29 cellular contexts compared by ENCODE assay signal in the genomic region with DNA sequence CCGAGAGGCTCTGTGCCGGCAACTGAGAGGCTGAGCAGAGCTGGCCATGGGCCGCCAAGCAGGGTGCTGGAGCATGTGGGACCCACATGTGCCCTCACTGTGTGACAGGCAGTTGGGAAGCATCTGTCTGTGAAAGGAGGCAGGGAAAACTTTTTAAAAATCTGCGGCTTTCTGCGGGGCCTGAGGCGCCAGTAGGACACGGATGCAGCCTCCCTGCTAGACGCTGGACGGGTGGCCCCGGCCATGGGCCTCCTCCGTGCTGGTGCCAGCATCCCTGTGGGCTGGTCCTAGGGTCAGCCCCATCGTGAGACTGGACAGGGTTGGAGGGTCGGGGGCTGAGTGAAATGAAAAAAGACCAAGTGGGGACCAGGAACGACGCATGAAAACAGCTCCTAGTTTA.
"Had no signal": no experiment of that assay in that cellular context is flagged by ENCODE, and none has a peak within 500 bp of the region (broad histone marks: within the 10 kb centered on the region; RNA-seq: fewer than 3 reads in every experiment).

No MANE protein-coding gene starts in this region.

- H3K36me3 Mint-ChIP-seq: natural killer cell had no signal

- H3K4me1 Mint-ChIP-seq: neural crest cell had no signal

- H2AFZ ChIP-seq: parathyroid adenoma had no signal

- H3K36me3 ChIP-seq: ovary, uterus had no signal

- H3K79me2 ChIP-seq: parathyroid adenoma had no signal

- H3K27ac ChIP-seq: neutrophil, ovary, parathyroid adenoma, psoas muscle, right lobe of liver, sigmoid colon, stomach, thoracic aorta, thyroid gland, tibial nerve, upper lobe of right lung, uterus had no signal

- H3K4me3 Mint-ChIP-seq: naive thymus-derived CD4-positive, alpha-beta T cell; natural killer cell; nephron; neural crest cell; stimulated activated effector memory CD8-positive, alpha-beta T cell treated with anti-CD3 and anti-CD28 coated beads, Interleukin-12 subunit alpha, Interleukin-12 subunit beta, amount 100 ng/mL, for 72 hours; stimulated activated naive B cell treated with anti-CD40 and anti-IgM and Interleukin-4, amounts not matched to agents 10 μg/mL and 1 μg/mL and 100 μg/mL, for 72 hours; stimulated activated naive CD8-positive, alpha-beta T cell treated with anti-CD3 and anti-CD28 coated beads, Interleukin-15, Interleukin-2, amounts not matched to agents 100 ng/mL and 50 ng/mL, for 24 hours; type B pancreatic cell had no signal

- H3K9me3 Mint-ChIP-seq: naive thymus-derived CD4-positive, alpha-beta T cell; natural killer cell; nephron; neural crest cell; stimulated activated effector memory CD8-positive, alpha-beta T cell treated with anti-CD3 and anti-CD28 coated beads, Interleukin-12 subunit alpha, Interleukin-12 subunit beta, amount 100 ng/mL, for 72 hours; stimulated activated naive B cell treated with anti-CD40 and anti-IgM and Interleukin-4, amounts not matched to agents 10 μg/mL and 1 μg/mL and 100 μg/mL, for 72 hours; stimulated activated naive CD8-positive, alpha-beta T cell treated with anti-CD3 and anti-CD28 coated beads, Interleukin-15, Interleukin-2, amounts not matched to agents 100 ng/mL and 50 ng/mL, for 24 hours; type B pancreatic cell had no signal

- H3K27ac Mint-ChIP-seq: naive thymus-derived CD4-positive, alpha-beta T cell; natural killer cell; nephron; progenitor cell of endocrine pancreas; stimulated activated effector memory CD8-positive, alpha-beta T cell treated with anti-CD3 and anti-CD28 coated beads, Interleukin-12 subunit alpha, Interleukin-12 subunit beta, amount 100 ng/mL, for 72 hours; stimulated activated naive B cell treated with anti-CD40 and anti-IgM and Interleukin-4, amounts not matched to agents 10 μg/mL and 1 μg/mL and 100 μg/mL, for 72 hours; stimulated activated naive CD8-positive, alpha-beta T cell treated with anti-CD3 and anti-CD28 coated beads, Interleukin-15, Interleukin-2, amounts not matched to agents 100 ng/mL and 50 ng/mL, for 24 hours; type B pancreatic cell had no signal

- H3K4me3 ChIP-seq: ovary, psoas muscle, right lobe of liver, sigmoid colon, stomach, thoracic aorta, thyroid gland, tibial nerve, upper lobe of right lung, uterus had no signal

- DNase-seq: naive thymus-derived CD4-positive, alpha-beta T cell; natural killer cell; nucleus accumbens; ovary; psoas muscle; right cardiac atrium; right lobe of liver; sigmoid colon; small intestine; stimulated activated CD4-positive, alpha-beta T cell treated with anti-CD3 and anti-CD28 coated beads, Interleukin-15, amount 100 ng/mL, for 24 hours; stimulated activated CD4-positive, alpha-beta T cell treated with anti-CD3 and anti-CD28 coated beads, Interleukin-2, amount 100 ng/mL, for 24 hours; stimulated activated CD4-positive, alpha-beta T cell treated with anti-CD3 and anti-CD28 coated beads, Interleukin-2, amount 100 ng/mL, for 48 hours; stimulated activated CD4-positive, alpha-beta T cell treated with anti-CD3 and anti-CD28 coated beads, Interleukin-4, amount 100 ng/mL, for 24 hours; stimulated activated naive B cell treated with anti-CD40 and anti-IgM and Interleukin-4, amounts not matched to agents 10 μg/mL and 1 μg/mL and 100 μg/mL, for 72 hours; stimulated activated naive CD4-positive, alpha-beta T cell treated with Interleukin-2 at 50 U/mL for 16 hours; stomach; thyroid gland; upper lobe of right lung; uterus had no signal

- H3K27me3 ChIP-seq: neutrophil, ovary, right lobe of liver, sigmoid colon, stomach, thyroid gland, tibial nerve, upper lobe of right lung, uterus had no signal

- H3K9ac ChIP-seq: parathyroid adenoma had no signal

- H3K27me3 Mint-ChIP-seq: naive thymus-derived CD4-positive, alpha-beta T cell; progenitor cell of endocrine pancreas; stimulated activated naive B cell treated with anti-CD40 and anti-IgM and Interleukin-4, amounts not matched to agents 10 μg/mL and 1 μg/mL and 100 μg/mL, for 72 hours; stimulated activated naive CD8-positive, alpha-beta T cell treated with anti-CD3 and anti-CD28 coated beads, Interleukin-15, Interleukin-2, amounts not matched to agents 100 ng/mL and 50 ng/mL, for 24 hours; type B pancreatic cell had no signal

- ATAC-seq: naive thymus-derived CD4-positive, alpha-beta T cell; natural killer cell; psoas muscle; right cardiac atrium; right lobe of liver; stimulated activated effector memory CD8-positive, alpha-beta T cell treated with anti-CD3 and anti-CD28 coated beads, Interleukin-12 subunit alpha, Interleukin-12 subunit beta, amount 100 ng/mL, for 72 hours; stimulated activated naive B cell treated with anti-CD40 and anti-IgM and Interleukin-4, amounts not matched to agents 10 μg/mL and 1 μg/mL and 100 μg/mL, for 72 hours; upper lobe of right lung had no signal

- H3K4me1 ChIP-seq: parathyroid adenoma, psoas muscle, right lobe of liver, sigmoid colon, stomach, thyroid gland, upper lobe of right lung, uterus had no signal

- H3K9me3 ChIP-seq: neutrophil, ovary, psoas muscle, right lobe of liver, sigmoid colon, stomach, thoracic aorta, thyroid gland, tibial nerve, upper lobe of right lung, uterus had no signal
